Comparison of ENCODE assay signal across 14 cellular contexts in genomic region chr7:43660141-43660540, GRCh38.
DNase-seq lines count a peak whose midpoint lies in the region; ATAC-seq and TF ChIP-seq lines count a peak whose summit lies in the region.
"Had no signal": no experiment of that assay in that cellular context is flagged by ENCODE, and none has a peak within 500 bp of the region (broad histone marks: within the 10 kb centered on the region; RNA-seq: fewer than 3 reads in every experiment).

No MANE protein-coding gene starts in this region.

- H3K27ac Mint-ChIP-seq in CD8-positive, alpha-beta memory T cell = peak overlapping the region; percentile 52 to 95 (median 75)
- peak overlapping the region; percentile 50 for H3K27ac Mint-ChIP-seq in activated naive CD8-positive, alpha-beta T cell treated with anti-CD3 and anti-CD28 coated beads for 36 hours
- peak overlapping the region; percentile 21 to 88 (median 68) for H3K27ac Mint-ChIP-seq in naive thymus-derived CD4-positive, alpha-beta T cell

- peaks cover 58 to 79% (median 72%) of the 10 kb centered on the region in 3 donors for H3K4me1 Mint-ChIP-seq in CD8-positive, alpha-beta memory T cell
- peaks cover 59% of the 10 kb centered on the region for H3K4me1 Mint-ChIP-seq in activated naive CD8-positive, alpha-beta T cell treated with anti-CD3 and anti-CD28 coated beads for 36 hours
- H3K4me1 Mint-ChIP-seq in naive thymus-derived CD4-positive, alpha-beta T cell = peaks cover 45 to 82% (median 72%) of the 10 kb centered on the region in 7 donors

- no peaks in the 10 kb centered on the region for H3K27me3 ChIP-seq in CD8-positive, alpha-beta memory T cell (ENCODE audit: insufficient read depth, low read length, poor library complexity, severe bottlenecking)
- H3K27me3 ChIP-seq in HUES64 (ENCODE audit: insufficient read depth, low read length) (no peaks in the 10 kb centered on the region), gastroesophageal sphincter (no peaks in the 10 kb centered on the region)
- H3K27me3 ChIP-seq in naive thymus-derived CD4-positive, alpha-beta T cell (ENCODE audit: control insufficient read depth in 2 of 2, insufficient read depth in 2 of 2, low read length in 2 of 2) = no peaks in the 10 kb centered on the region
- H3K27me3 ChIP-seq: heart right ventricle had no signal

- no peak for TF ChIP-seq EP300 in gastroesophageal sphincter (IDR thresholded peaks at IDR 0.05)

- TF ChIP-seq CTCF in gastroesophageal sphincter (IDR thresholded peaks at IDR 0.05) = no peak

- DNase-seq in CD8-positive, alpha-beta memory T cell = no peak
- no peak for DNase-seq in activated naive CD8-positive, alpha-beta T cell treated with anti-CD3 and anti-CD28 coated beads for 36 hours
- no peak for DNase-seq in naive thymus-derived CD4-positive, alpha-beta T cell
- no peak for DNase-seq in Right ventricle myocardium inferior (ENCODE audit: missing footprints)
- DNase-seq: activated gamma-delta T cell, caudate nucleus, heart right ventricle, NCI-H1105 had no signal

- POLR2A ChIA-PET in CD8-positive, alpha-beta memory T cell (lab: Charles Lee) = interaction anchor here (0.7 kb wide), 1 partner anchor 12 kb away, joined by 3 read pairs; no protein-coding TSS in a partner anchor
- POLR2A ChIA-PET in naive thymus-derived CD4-positive, alpha-beta T cell (lab: Charles Lee) = interaction anchor here (1.0 to 1.6 kb wide), 3 partner anchors 11 to 28 kb away, joined by 3 to 6 read pairs (median 5); no protein-coding TSS in a partner anchor

- no peaks in the 10 kb centered on the region for H3K9me3 Mint-ChIP-seq in CD8-positive, alpha-beta memory T cell
- peaks cover 3% of the 10 kb centered on the region for H3K9me3 Mint-ChIP-seq in activated naive CD8-positive, alpha-beta T cell treated with anti-CD3 and anti-CD28 coated beads for 36 hours
- peaks cover 0 to 2% (median 0%) of the 10 kb centered on the region in 11 donors for H3K9me3 Mint-ChIP-seq in naive thymus-derived CD4-positive, alpha-beta T cell

- no peaks in the 10 kb centered on the region for H3K36me3 ChIP-seq in CD8-positive, alpha-beta memory T cell (ENCODE audit: insufficient read depth, low read length)
- peaks cover 9% of the 10 kb centered on the region; the same call in 1 of the 2 replicates for H3K36me3 ChIP-seq in HUES64 (ENCODE audit: insufficient read depth, low read length)
- H3K36me3 ChIP-seq in naive thymus-derived CD4-positive, alpha-beta T cell (ENCODE audit: control insufficient read depth in 2 of 3, insufficient read depth in 3 of 3, low read length in 3 of 3) = no peaks in the 10 kb centered on the region
- peaks cover 0 to 7% of the 10 kb centered on the region in 2 donors for H3K36me3 ChIP-seq in gastroesophageal sphincter

- no peak for ATAC-seq in naive thymus-derived CD4-positive, alpha-beta T cell
- ATAC-seq in Right ventricle myocardium inferior = no peak
- no peak for ATAC-seq in gastroesophageal sphincter
- no peak for ATAC-seq in HG03432 (IDR thresholded peaks at IDR 0.05; ENCODE audit: unreplicated experiment)
- ATAC-seq: activated CD4-positive, CD25-positive, alpha-beta regulatory T cell treated with anti-CD3 and anti-CD28 coated beads, Interleukin-2, amount 50 U/mL, for 24 hours; heart right ventricle had no signal

- peaks cover 8 to 24% (median 13%) of the 10 kb centered on the region in 3 donors for H3K36me3 Mint-ChIP-seq in CD8-positive, alpha-beta memory T cell
- peaks cover 63% of the 10 kb centered on the region for H3K36me3 Mint-ChIP-seq in activated naive CD8-positive, alpha-beta T cell treated with anti-CD3 and anti-CD28 coated beads for 36 hours
- peaks cover 6 to 41% (median 17%) of the 10 kb centered on the region in 5 donors for H3K36me3 Mint-ChIP-seq in naive thymus-derived CD4-positive, alpha-beta T cell

- H3K27ac ChIP-seq in CD8-positive, alpha-beta memory T cell (ENCODE audit: low read depth, low read length) = no peak overlapping the region
- peak overlapping the region; percentile 36; the same call in 1 of the 2 replicates for H3K27ac ChIP-seq in HUES64 (ENCODE audit: low read depth, low read length)
- no peak overlapping the region for H3K27ac ChIP-seq in naive thymus-derived CD4-positive, alpha-beta T cell (ENCODE audit: low read depth, low read length)
- no peak overlapping the region for H3K27ac ChIP-seq in gastroesophageal sphincter
- H3K27ac ChIP-seq: SK-N-MC had no signal

- H3K4me3 Mint-ChIP-seq in CD8-positive, alpha-beta memory T cell = peak overlapping the region in 5 of 7 donors; percentile 4 to 54 (median 24)
- H3K4me3 Mint-ChIP-seq in activated naive CD8-positive, alpha-beta T cell treated with anti-CD3 and anti-CD28 coated beads for 36 hours = no peak overlapping the region
- peak overlapping the region in 9 of 10 donors; percentile 1 to 68 (median 41) for H3K4me3 Mint-ChIP-seq in naive thymus-derived CD4-positive, alpha-beta T cell
- H3K4me3 Mint-ChIP-seq: neural crest cell had no signal

- intact Hi-C loops in naive thymus-derived CD4-positive, alpha-beta T cell (cut with micrococcal nuclease) = loop anchor here in 1 of 2 donors (1.0 kb wide), 1 partner anchor 24 kb away; no protein-coding TSS in a partner anchor
- intact Hi-C loops in Right ventricle myocardium inferior (cut with DNase I) = no loop called here

- CTCF ChIA-PET in CD8-positive, alpha-beta memory T cell (lab: Charles Lee) = interaction anchor here (1.1 kb wide), 1 partner anchor 77 kb away, joined by 3 read pairs; the partner anchor contains the start of gene STK17A
- CTCF ChIA-PET in naive thymus-derived CD4-positive, alpha-beta T cell (lab: Charles Lee) = interaction anchor here (0.5 to 1.6 kb wide), 4 partner anchors 10 to 78 kb away, joined by 3 to 6 read pairs (median 4); partner anchors contain the start of gene STK17A

- peaks cover 42% of the 10 kb centered on the region for H3K4me1 ChIP-seq in CD8-positive, alpha-beta memory T cell (ENCODE audit: insufficient read depth, low read length)
- H3K4me1 ChIP-seq in HUES64 (ENCODE audit: insufficient read depth, low read length) (peaks cover 33% of the 10 kb centered on the region), gastroesophageal sphincter (peaks cover 0 to 4% (median 0%) of the 10 kb centered on the region in 3 donors)
- peaks cover 23 to 36% of the 10 kb centered on the region in 2 donors for H3K4me1 ChIP-seq in naive thymus-derived CD4-positive, alpha-beta T cell (ENCODE audit: control insufficient read depth in 2 of 2, insufficient read depth in 2 of 2, low read length in 2 of 2)

- H3K27me3 Mint-ChIP-seq in CD8-positive, alpha-beta memory T cell = peaks cover 0 to 2% of the 10 kb centered on the region in 2 donors
- no peaks in the 10 kb centered on the region for H3K27me3 Mint-ChIP-seq in activated naive CD8-positive, alpha-beta T cell treated with anti-CD3 and anti-CD28 coated beads for 36 hours
- no peaks in the 10 kb centered on the region for H3K27me3 Mint-ChIP-seq in naive thymus-derived CD4-positive, alpha-beta T cell

- WGBS in HUES64 = 86% methylated on average over 2 of the region's 2 CpGs
- 100% methylated on average over 1 to 2 of the region's 2 CpGs for WGBS in gastroesophageal sphincter (ENCODE audit: low coverage in 1 of 2), 2 donors

- no peak overlapping the region for H3K4me3 ChIP-seq in CD8-positive, alpha-beta memory T cell (ENCODE audit: low read length)
- no peak overlapping the region for H3K4me3 ChIP-seq in HUES64 (ENCODE audit: low read length)
- no peak overlapping the region for H3K4me3 ChIP-seq in naive thymus-derived CD4-positive, alpha-beta T cell (ENCODE audit: low read length)
- no peak overlapping the region for H3K4me3 ChIP-seq in gastroesophageal sphincter
- H3K4me3 ChIP-seq: heart right ventricle, SK-N-MC had no signal

- H3K9ac ChIP-seq in HUES64 (ENCODE audit: low read depth, low read length) = no peak overlapping the region

- no peaks in the 10 kb centered on the region for H3K9me3 ChIP-seq in CD8-positive, alpha-beta memory T cell (ENCODE audit: low read length)
- H3K9me3 ChIP-seq in HUES64 (ENCODE audit: insufficient read depth, low read depth, low read length) (no peaks in the 10 kb centered on the region), gastroesophageal sphincter (no peaks in the 10 kb centered on the region)
- H3K9me3 ChIP-seq in naive thymus-derived CD4-positive, alpha-beta T cell (ENCODE audit: control insufficient read depth in 2 of 3, low read length in 3 of 3) = no peaks in the 10 kb centered on the region
- H3K9me3 ChIP-seq: heart right ventricle had no signal

- no peak for TF ChIP-seq POLR2A in gastroesophageal sphincter (IDR thresholded peaks at IDR 0.05)
